8 cellular contexts compared by ENCODE assay signal in genomic region chr20:50115041-50115512, GRCh38. TPM values are rescaled to one million over a fixed set of nuclear protein-coding genes. Genes with fewer than 3 reads are reported as not detected.
DNase-seq lines count a peak whose midpoint lies in the region; ATAC-seq lines count a peak whose summit lies in the region.

No MANE protein-coding gene starts in this region.

- peaks cover 13% of the 10 kb centered on the region for H3K4me1 ChIP-seq in iPS-15b (ENCODE audit: control insufficient read depth, insufficient read depth, low read length)

- H3K36me3 ChIP-seq in iPS-15b (ENCODE audit: control insufficient read depth, insufficient read depth, low read length): no peaks in the 10 kb centered on the region

- DNase-seq in DMS 273 (lab: John Stamatoyannopoulos, UW; ENCODE audit: unreplicated experiment) (peak; percentile 32), DMS 273 treated with DMSO at 0.1 percent for 48 hours (lab: John Stamatoyannopoulos, UW) (no peak), hypothalamus (lab: John Stamatoyannopoulos, UW) (no peak)
- no peak for DNase-seq in activated CD8-positive, alpha-beta T cell treated with anti-CD3 and anti-CD28 coated beads, Interleukin-2, amount 10 ng/mL, durations not matched to agents 7 days and 5 days
- DNase-seq in stimulated activated naive B cell treated with anti-CD40 and anti-IgM and Interleukin-4, amounts not matched to agents 10 μg/mL and 1 μg/mL and 100 μg/mL, for 72 hours: no peak

- H3K4me1 Mint-ChIP-seq in activated CD8-positive, alpha-beta T cell treated with anti-CD3 and anti-CD28 coated beads, Interleukin-2, amount 10 ng/mL, durations not matched to agents 7 days and 5 days (ENCODE audit: low read depth): peaks cover 60% of the 10 kb centered on the region
- H3K4me1 Mint-ChIP-seq in stimulated activated naive B cell treated with anti-CD40 and anti-IgM and Interleukin-4, amounts not matched to agents 10 μg/mL and 1 μg/mL and 100 μg/mL, for 72 hours: peaks cover 37 to 59% of the 10 kb centered on the region in 2 donors

- no peak for ATAC-seq in activated CD8-positive, alpha-beta T cell treated with anti-CD3 and anti-CD28 coated beads, Interleukin-2, amount 10 ng/mL, durations not matched to agents 7 days and 5 days
- ATAC-seq in stimulated activated naive B cell treated with anti-CD40 and anti-IgM and Interleukin-4, amounts not matched to agents 10 μg/mL and 1 μg/mL and 100 μg/mL, for 72 hours (replicated peaks): no peak
- ATAC-seq in GM18909 (IDR thresholded peaks at IDR 0.05; ENCODE audit: poor library complexity, unreplicated experiment) (no peak), GM18519 (IDR thresholded peaks at IDR 0.05; ENCODE audit: low FRiP score, unreplicated experiment) (no peak)

- H3K4me3 ChIP-seq in iPS-15b (ENCODE audit: low read depth, low read length): peak overlapping the region; percentile 89

- no peaks in the 10 kb centered on the region for H3K27me3 ChIP-seq in iPS-15b (ENCODE audit: control insufficient read depth, insufficient read depth, low read length)

- H3K9me3 Mint-ChIP-seq in activated CD8-positive, alpha-beta T cell treated with anti-CD3 and anti-CD28 coated beads, Interleukin-2, amount 10 ng/mL, durations not matched to agents 7 days and 5 days (ENCODE audit: insufficient read depth): no peaks in the 10 kb centered on the region
- H3K9me3 Mint-ChIP-seq in stimulated activated naive B cell treated with anti-CD40 and anti-IgM and Interleukin-4, amounts not matched to agents 10 μg/mL and 1 μg/mL and 100 μg/mL, for 72 hours: peaks cover 0 to 1% of the 10 kb centered on the region in 2 donors

- peak overlapping the region; percentile 89 for H3K27ac Mint-ChIP-seq in activated CD8-positive, alpha-beta T cell treated with anti-CD3 and anti-CD28 coated beads, Interleukin-2, amount 10 ng/mL, durations not matched to agents 7 days and 5 days
- H3K27ac Mint-ChIP-seq in stimulated activated naive B cell treated with anti-CD40 and anti-IgM and Interleukin-4, amounts not matched to agents 10 μg/mL and 1 μg/mL and 100 μg/mL, for 72 hours: peak overlapping the region; percentile 93

- H3K9ac ChIP-seq in iPS-15b (ENCODE audit: low read depth, low read length): peak overlapping the region; percentile 62

- CTCF ChIA-PET in activated CD8-positive, alpha-beta T cell treated with anti-CD3 and anti-CD28 coated beads, Interleukin-2, amount 10 ng/mL, durations not matched to agents 7 days and 5 days (lab: Charles Lee): interaction anchor here (0.6 to 7.4 kb wide), 15 partner anchors 19 to 395 kb away, joined by 3 to 43 read pairs (median 11); partner anchors contain the start of genes PEDS1 and PTPN1

- POLR2A ChIA-PET in activated CD8-positive, alpha-beta T cell treated with anti-CD3 and anti-CD28 coated beads, Interleukin-2, amount 10 ng/mL, durations not matched to agents 7 days and 5 days (lab: Charles Lee): interaction anchor here (0.8 to 2.5 kb wide), 3 partner anchors 37 to 43 kb away, joined by 3 to 22 read pairs (median 12); partner anchors contain the start of gene PEDS1

- peaks cover 22% of the 10 kb centered on the region for H3K36me3 Mint-ChIP-seq in activated CD8-positive, alpha-beta T cell treated with anti-CD3 and anti-CD28 coated beads, Interleukin-2, amount 10 ng/mL, durations not matched to agents 7 days and 5 days (ENCODE audit: low read depth)
- H3K36me3 Mint-ChIP-seq in stimulated activated naive B cell treated with anti-CD40 and anti-IgM and Interleukin-4, amounts not matched to agents 10 μg/mL and 1 μg/mL and 100 μg/mL, for 72 hours: peaks cover 15 to 21% of the 10 kb centered on the region in 2 donors

- no peaks in the 10 kb centered on the region for H3K9me3 ChIP-seq in iPS-15b (ENCODE audit: control insufficient read depth, insufficient read depth, low read length)

- H3K27me3 Mint-ChIP-seq in activated CD8-positive, alpha-beta T cell treated with anti-CD3 and anti-CD28 coated beads, Interleukin-2, amount 10 ng/mL, durations not matched to agents 7 days and 5 days (ENCODE audit: low read depth): no peaks in the 10 kb centered on the region
- H3K27me3 Mint-ChIP-seq in stimulated activated naive B cell treated with anti-CD40 and anti-IgM and Interleukin-4, amounts not matched to agents 10 μg/mL and 1 μg/mL and 100 μg/mL, for 72 hours: no peaks in the 10 kb centered on the region

- H3K4me3 Mint-ChIP-seq in activated CD8-positive, alpha-beta T cell treated with anti-CD3 and anti-CD28 coated beads, Interleukin-2, amount 10 ng/mL, durations not matched to agents 7 days and 5 days: peak overlapping the region; percentile 77
- peak overlapping the region; percentile 82 to 98 for H3K4me3 Mint-ChIP-seq in stimulated activated naive B cell treated with anti-CD40 and anti-IgM and Interleukin-4, amounts not matched to agents 10 μg/mL and 1 μg/mL and 100 μg/mL, for 72 hours

RNA-seq across cellular contexts. Expression of gene UBE2V1, which starts 2.1 kb away (rescaled TPM):
- 100 to 1,000 TPM; 120 to 131 TPM for total RNA-seq in activated CD8-positive, alpha-beta T cell treated with anti-CD3 and anti-CD28 coated beads, Interleukin-2, amount 10 ng/mL, durations not matched to agents 7 days and 5 days

RNA-seq across cellular contexts. Expression of gene PEDS1, which starts 38.4 kb away (rescaled TPM):
- total RNA-seq in activated CD8-positive, alpha-beta T cell treated with anti-CD3 and anti-CD28 coated beads, Interleukin-2, amount 10 ng/mL, durations not matched to agents 7 days and 5 days: 10 to 100 TPM; 28.7 to 30.2 TPM
